Comparison of ENCODE assay signal across 27 cellular contexts in the genomic region with DNA sequence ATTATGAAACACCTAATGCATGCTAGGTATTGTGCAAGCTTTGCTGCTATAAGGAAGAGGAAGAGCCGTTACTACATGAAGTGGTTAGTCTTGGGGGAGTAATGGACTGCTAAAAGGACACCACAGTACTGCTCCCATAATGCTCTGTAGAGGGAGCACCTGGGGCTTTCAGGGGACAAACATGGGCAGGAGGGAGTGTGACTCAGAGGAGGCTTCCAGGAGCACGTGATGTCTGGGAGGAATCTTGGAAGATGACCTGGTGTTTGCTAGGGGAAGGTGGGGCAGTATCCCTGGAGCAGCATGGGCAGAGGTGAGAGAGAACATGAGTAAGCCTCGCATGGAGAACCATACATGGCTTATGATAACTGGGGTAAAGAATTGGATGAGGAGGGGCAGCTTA. TPM values are rescaled to one million over a fixed set of nuclear protein-coding genes. Genes with fewer than 3 reads are reported as not detected.
DNase-seq lines count a peak whose midpoint lies in the region; ATAC-seq and TF ChIP-seq lines count a peak whose summit lies in the region.
"Had no signal": no experiment of that assay in that cellular context is flagged by ENCODE, and none has a peak within 500 bp of the region (broad histone marks: within the 10 kb centered on the region; RNA-seq: fewer than 3 reads in every experiment).

No MANE protein-coding gene starts in this region.

- TF ChIP-seq CTCF in epithelial cell of esophagus (IDR thresholded peaks at IDR 0.05; ENCODE audit: insufficient read depth, low read depth, low read length, missing control alignments) (no peak), psoas muscle (IDR thresholded peaks at IDR 0.05) (no peak), GM10248 (IDR thresholded peaks at IDR 0.05; ENCODE audit: control extremely low read depth, extremely low read depth, low read depth, missing control alignments) (no peak)

- no peak overlapping the region for H3K27ac Mint-ChIP-seq in T-cell
- H3K27ac Mint-ChIP-seq: activated T-cell treated with anti-CD3 and anti-CD28 coated beads, Interleukin-2, amount 50 U/mL, for 72 hours; endodermal cell; immature natural killer cell had no signal

- no peak overlapping the region for H3K27ac ChIP-seq in psoas muscle
- H3K27ac ChIP-seq: ascending aorta, C4-2B, ovary, tibial artery had no signal

- intact Hi-C loops in psoas muscle (cut with DNase I), result no loop called here

- POLR2A ChIA-PET in GM10248 (lab: Yijun Ruan, JAX) (no interaction called here), T-cell (lab: Charles Lee) (no interaction called here)

- DNase-seq in NCI-H146 (lab: John Stamatoyannopoulos, UW) (peak; percentile 15), NCI-H146 treated with DMSO at 0.1 percent for 48 hours (lab: John Stamatoyannopoulos, UW; ENCODE audit: unreplicated experiment) (no peak), LoVo (ENCODE audit: low spot score) (peak; percentile 40), epithelial cell of esophagus (ENCODE audit: low read depth) (peak; percentile 79), psoas muscle (no peak), GM10248 (ENCODE audit: extremely low spot score) (no peak), T-cell (no peak)
- DNase-seq in activated CD4-positive, alpha-beta T cell treated with anti-CD3 and anti-CD28 coated beads for 48 hours, result no peak
- DNase-seq: 8988T; activated naive CD4-positive, alpha-beta T cell treated with anti-CD3 and anti-CD28 coated beads, Interleukin-2, amount 50 U/mL, for 16 hours; activated T-cell treated with anti-CD3 and anti-CD28 coated beads, Interleukin-2, amount 50 U/mL, for 72 hours; endodermal cell; GF-D8; heart right ventricle; immature natural killer cell; NCI-H1048; NCI-H524 treated with DMSO at 0.1 percent for 48 hours; ovary; SHP77; stimulated activated CD4-positive, alpha-beta T cell treated with anti-CD3 and anti-CD28 coated beads, Interleukin-1b, Interleukin-23, amount 100 ng/mL, for 48 hours; stimulated activated naive CD4-positive, alpha-beta T cell treated with Interleukin-2 at 50 U/mL for 16 hours; T-helper 2 cell; tibial artery had no signal

- H3K4me3 ChIP-seq in epithelial cell of esophagus (ENCODE audit: low read length) (no peak overlapping the region), psoas muscle (no peak overlapping the region)
- H3K4me3 ChIP-seq: ascending aorta, GM12878, heart right ventricle, lung, ovary, tibial artery had no signal

- H3K4me1 ChIP-seq in psoas muscle, result no peaks in the 10 kb centered on the region
- H3K4me1 ChIP-seq: ascending aorta had no signal

- H3K36me3 Mint-ChIP-seq in T-cell, result no peaks in the 10 kb centered on the region
- H3K36me3 Mint-ChIP-seq: immature natural killer cell had no signal

- H3K9me3 ChIP-seq in psoas muscle, result no peaks in the 10 kb centered on the region
- H3K9me3 ChIP-seq: ascending aorta, heart right ventricle, ovary, tibial artery had no signal

- no peaks in the 10 kb centered on the region for H3K4me1 Mint-ChIP-seq in T-cell
- H3K4me1 Mint-ChIP-seq: endodermal cell, immature natural killer cell had no signal

- peaks cover 0 to 9% (median 2%) of the 10 kb centered on the region in 3 donors for H3K9me3 Mint-ChIP-seq in T-cell
- H3K9me3 Mint-ChIP-seq: endodermal cell had no signal

- H3K27me3 Mint-ChIP-seq in T-cell, result peaks cover 8 to 27% of the 10 kb centered on the region in 2 donors

- no peaks in the 10 kb centered on the region for H3K36me3 ChIP-seq in psoas muscle (ENCODE audit: insufficient read depth in 1 of 2, low read depth in 1 of 2)
- H3K36me3 ChIP-seq: ascending aorta, heart right ventricle, ovary, tibial artery had no signal

- no peak overlapping the region for H3K4me3 Mint-ChIP-seq in T-cell
- H3K4me3 Mint-ChIP-seq: activated T-cell treated with anti-CD3 and anti-CD28 coated beads, Interleukin-2, amount 50 U/mL, for 72 hours; endodermal cell; immature natural killer cell had no signal

- WGBS in psoas muscle, 3 donors, result 77 to 94% (median 80%) methylated on average over 3 of the region's 3 CpGs

- H3K27me3 ChIP-seq in psoas muscle (ENCODE audit: insufficient read depth in 3 of 3, low read length in 2 of 3), result no peaks in the 10 kb centered on the region
- H3K27me3 ChIP-seq: ascending aorta, heart right ventricle, ovary, tibial artery had no signal

- CTCF ChIA-PET in GM10248 (lab: Yijun Ruan, JAX) (interaction anchor here (1.2 kb wide), 1 partner anchor 9 kb away, joined by 3 read pairs; no protein-coding TSS in a partner anchor), T-cell (lab: Charles Lee) (no interaction called here)

- ATAC-seq in psoas muscle (peak in 3 of 4 donors; percentile 36 to 66 (median 51)), T-cell (replicated peaks in 1 of 4) (no peak)
- ATAC-seq: activated T-cell treated with anti-CD3 and anti-CD28 coated beads, Interleukin-2, amount 50 U/mL, for 72 hours; GM12878 had no signal

RNA-seq across cellular contexts. Expression of a gene that starts 18.8 kb away (rescaled TPM):
- total RNA-seq in psoas muscle (1 to 10 TPM in 2 of 4 donors, under 1 TPM in 2; 0.57 to 1.8 (median 1.1) TPM), T-cell (under 1 TPM in 1 of 5 donors, not detected in 4; 0.06 TPM)
- polyA plus RNA-seq in psoas muscle, result under 1 TPM; 0.36 to 0.68 (median 0.61) TPM
- total RNA-seq: activated T-cell treated with anti-CD3 and anti-CD28 coated beads, Interleukin-2, amount 50 U/mL, for 72 hours had no signal
- polyA plus RNA-seq: immature natural killer cell had no signal

Comparison
In these comparisons a context has a peak if more than half of its experiments do, and no peak if none do; other contexts are left out.
1. DNase-seq: peak in NCI-H146 (single experiment), LoVo (single experiment) and epithelial cell of esophagus (single experiment); none in NCI-H146 treated with DMSO at 0.1 percent for 48 hours (single experiment), psoas muscle (0 of 2), GM10248 (single experiment), activated CD4-positive, alpha-beta T cell treated with anti-CD3 and anti-CD28 coated beads for 48 hours (single experiment) and T-cell (0 of 34).
2. ATAC-seq: peak in psoas muscle (3 of 4); none in T-cell (0 of 4).